In the genomic region with DNA sequence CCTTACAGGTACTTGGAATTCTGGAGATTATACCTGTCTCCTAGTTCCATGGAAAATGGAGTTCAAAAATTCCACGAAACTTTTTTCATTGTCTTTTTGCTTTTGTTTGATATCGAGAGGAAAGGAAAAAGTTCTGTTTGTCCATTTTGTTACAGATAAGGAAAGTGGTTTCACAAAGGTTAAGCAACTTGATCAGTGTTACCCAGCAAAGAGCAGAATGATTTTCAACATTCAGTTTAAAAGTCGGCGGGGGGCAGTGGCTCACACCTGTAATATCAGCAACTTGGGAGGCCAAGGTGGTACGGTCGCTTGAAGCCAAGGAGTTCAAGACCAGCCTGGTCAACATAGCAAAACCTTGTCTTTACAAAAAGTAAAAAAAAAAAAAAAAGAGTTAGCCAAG, we compare ENCODE assay signal across 22 cellular contexts.
"Had no signal": no experiment of that assay in that cellular context is flagged by ENCODE, and none has a peak within 500 bp of the region (broad histone marks: within the 10 kb centered on the region; RNA-seq: fewer than 3 reads in every experiment).

No MANE protein-coding gene starts in this region.

- H3K27ac ChIP-seq: left lung, parathyroid adenoma, right atrium auricular region, skin epidermis, spleen, suprapubic skin, thoracic aorta, tibial artery, upper lobe of right lung had no signal

- H3K36me3 ChIP-seq: left lung, right atrium auricular region, spleen, suprapubic skin, thoracic aorta, tibial artery, upper lobe of right lung had no signal

- H3K9me3 ChIP-seq: suprapubic skin, upper lobe of right lung had no signal

- H3K27me3 ChIP-seq: left lung, right atrium auricular region, spleen, suprapubic skin, tibial artery, upper lobe of right lung had no signal

- ATAC-seq: left cardiac atrium; left lung; mucosa of descending colon; naive thymus-derived CD8-positive, alpha-beta T cell; sciatic nerve; stimulated activated effector memory CD8-positive, alpha-beta T cell treated with anti-CD3 and anti-CD28 coated beads, Interleukin-12 subunit alpha, Interleukin-12 subunit beta, amount 100 ng/mL, for 72 hours; upper lobe of right lung had no signal

- H3K4me3 ChIP-seq: left lung, lung, mucosa of descending colon, right atrium auricular region, skin epidermis, spleen, suprapubic skin, thoracic aorta, tibial artery, upper lobe of right lung had no signal

- DNase-seq: hippocampal formation; kidney glomerular epithelial cell; left cardiac atrium; left lung; midbrain; mucosa of descending colon; naive thymus-derived CD8-positive, alpha-beta T cell; nucleus accumbens; spleen; stimulated activated CD4-positive, alpha-beta T cell treated with anti-CD3 and anti-CD28 coated beads, Interleukin-4, amount 100 ng/mL, for 24 hours; stimulated activated naive CD4-positive, alpha-beta T cell; tibial artery; trophoblast cell; upper lobe of right lung had no signal

- H3K4me1 ChIP-seq: left lung, parathyroid adenoma, right atrium auricular region, spleen, suprapubic skin, upper lobe of right lung had no signal
